Comparison of ENCODE assay signal across 8 cellular contexts in the genomic region with DNA sequence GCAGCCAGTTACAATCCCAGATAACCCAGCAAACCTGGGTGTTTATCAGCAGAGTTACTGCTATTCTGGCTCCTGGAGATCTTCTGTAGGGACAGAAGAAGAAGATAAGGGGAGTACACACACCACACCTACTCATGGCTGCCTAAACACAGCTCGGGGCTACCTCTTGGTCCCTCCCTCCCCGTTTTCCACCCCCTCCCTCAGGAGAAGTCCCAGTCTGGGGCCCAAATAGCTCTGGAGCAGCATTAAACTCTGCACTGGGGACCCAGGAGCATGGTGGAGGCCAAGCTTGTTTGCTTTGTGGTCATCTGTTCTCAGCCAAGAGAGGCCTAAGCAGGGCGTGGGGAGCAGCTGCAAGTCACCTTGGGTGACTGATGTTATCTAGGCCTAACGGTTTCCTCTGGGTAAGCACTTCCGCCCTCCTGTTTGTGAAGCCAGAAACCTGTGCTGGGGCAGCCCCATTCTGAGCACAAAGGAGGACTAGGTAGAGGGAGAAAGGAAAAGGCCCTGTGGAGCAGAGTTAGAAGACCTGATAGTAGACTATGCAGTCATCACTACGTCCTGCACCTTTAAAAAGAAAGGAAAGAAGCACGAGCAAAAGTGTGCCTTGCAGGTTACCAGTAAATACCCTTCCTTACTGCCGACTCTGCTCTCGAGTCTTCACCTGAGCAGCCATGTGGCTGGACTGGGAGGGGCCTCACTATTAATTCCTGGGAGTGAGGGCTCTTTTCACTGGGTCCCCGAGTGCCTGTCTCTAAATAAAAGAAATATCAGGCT.
DNase-seq lines count a peak whose midpoint lies in the region; ATAC-seq and TF ChIP-seq lines count a peak whose summit lies in the region.

No MANE protein-coding gene starts in this region.

- H3K4me3 ChIP-seq in coronary artery, result no peak overlapping the region

- H3K27ac ChIP-seq in coronary artery, result peak overlapping the region; percentile 60 to 82

- ATAC-seq in GM19455 (IDR thresholded peaks at IDR 0.05; ENCODE audit: unreplicated experiment) (peak; percentile 68), HG03521 (IDR thresholded peaks at IDR 0.05; ENCODE audit: unreplicated experiment) (peak; percentile 68)

- DNase-seq in COLO668 (lab: John Stamatoyannopoulos, UW; ENCODE audit: unreplicated experiment) (peak; percentile 59), T-helper 9 cell (peak; percentile 64), coronary artery (ENCODE audit: low spot score) (no peak), NCI-H146 treated with DMSO at 0.1 percent for 48 hours (lab: John Stamatoyannopoulos, UW; ENCODE audit: unreplicated experiment) (no peak), HCEC 1CT (no peak)
- peak; percentile 59 for DNase-seq in stimulated activated CD4-positive, alpha-beta T cell treated with anti-CD3 and anti-CD28 coated beads, Interleukin-2, amount 100 ng/mL, for 4 hours (ENCODE audit: low read depth)

- no peak for TF ChIP-seq CTCF in coronary artery (IDR thresholded peaks at IDR 0.05)

Comparison
In these comparisons a context has a peak if more than half of its experiments do, and no peak if none do; other contexts are left out.
1. DNase-seq: peak in COLO668 (single experiment), T-helper 9 cell (single experiment) and stimulated activated CD4-positive, alpha-beta T cell treated with anti-CD3 and anti-CD28 coated beads, Interleukin-2, amount 100 ng/mL, for 4 hours (single experiment); none in coronary artery (single experiment), NCI-H146 treated with DMSO at 0.1 percent for 48 hours (single experiment) and HCEC 1CT (single experiment).